In the genomic region with DNA sequence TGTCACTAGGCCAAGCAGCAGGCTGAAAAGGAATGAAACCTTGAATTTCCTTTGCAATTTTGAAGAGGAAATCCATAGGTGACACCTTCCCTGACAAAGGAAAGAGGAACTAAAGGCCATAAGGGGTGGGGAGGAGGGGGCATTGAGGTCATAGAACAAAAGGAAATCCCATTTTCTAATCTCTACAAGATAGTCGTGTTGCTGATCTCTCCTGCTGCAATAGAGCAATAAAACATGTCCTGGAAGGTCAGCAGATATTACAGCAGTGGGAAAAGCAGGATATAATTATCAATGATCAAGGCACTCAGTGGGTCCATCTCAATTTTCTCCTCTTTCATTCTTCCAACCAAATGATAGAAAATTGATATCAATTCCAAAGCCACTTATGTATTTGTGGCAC, we compare ENCODE assay signal across 28 cellular contexts.
"Had no signal": no experiment of that assay in that cellular context is flagged by ENCODE, and none has a peak within 500 bp of the region (broad histone marks: within the 10 kb centered on the region; RNA-seq: fewer than 3 reads in every experiment).

No MANE protein-coding gene starts in this region.

- H3K27ac Mint-ChIP-seq: activated naive CD8-positive, alpha-beta T cell; activated T-helper 2 cell treated with anti-CD3 and anti-CD28 coated beads, Interferon-gamma antibody, Interleukin-2, Interleukin-4, amounts not matched to agents 10 μg/mL and 5 μg/mL and 100 μg/mL, durations not matched to agents 14 hours and 24 hours and 36 hours; memory B cell; stimulated activated naive B cell treated with anti-CD40 and anti-IgM and Interleukin-4, amounts not matched to agents 10 μg/mL and 1 μg/mL and 100 μg/mL, for 72 hours; T-cell; T-helper 2 cell treated with Interferon-gamma antibody and Interleukin-4, amounts not matched to agents 5 μg/mL and 100 μg/mL, for 36 hours; type B pancreatic cell had no signal

- ATAC-seq: activated T-cell treated with anti-CD3 and anti-CD28 coated beads, Interleukin-2, amount 50 U/mL, for 4 hours; gastrocnemius medialis; stimulated activated naive B cell treated with anti-CD40 and anti-IgM and Interleukin-4, amounts not matched to agents 10 μg/mL and 1 μg/mL and 100 μg/mL, for 72 hours; T-cell had no signal

- H3K9me3 Mint-ChIP-seq: activated T-cell treated with anti-CD3 and anti-CD28 coated beads, Interleukin-2, amount 50 U/mL, for 4 hours; activated T-helper 2 cell treated with anti-CD3 and anti-CD28 coated beads, Interferon-gamma antibody, Interleukin-2, Interleukin-4, amounts not matched to agents 10 μg/mL and 5 μg/mL and 100 μg/mL, durations not matched to agents 14 hours and 24 hours and 36 hours; memory B cell; naive B cell; stimulated activated naive B cell treated with anti-CD40 and anti-IgM and Interleukin-4, amounts not matched to agents 10 μg/mL and 1 μg/mL and 100 μg/mL, for 72 hours; T-helper 2 cell treated with Interferon-gamma antibody and Interleukin-4, amounts not matched to agents 5 μg/mL and 100 μg/mL, for 36 hours; type B pancreatic cell had no signal

- DNase-seq: activated CD4-positive, alpha-beta T cell treated with anti-CD3 and anti-CD28 coated beads for 4 hours; activated CD4-positive, alpha-beta T cell treated with anti-CD3 and anti-CD28 coated beads, Interleukin-2, amount 50 U/mL, for 48 hours; activated CD4-positive, CD25-positive, alpha-beta regulatory T cell; activated CD8-positive, alpha-beta memory T cell treated with anti-CD3 and anti-CD28 coated beads, Interleukin-2, amount 50 U/mL, for 48 hours; activated naive CD4-positive, alpha-beta T cell; activated T-cell treated with anti-CD3 and anti-CD28 coated beads, Interleukin-2, amount 50 U/mL, for 4 hours; adrenal gland; brain microvascular endothelial cell; caudate nucleus; effector memory CD4-positive, alpha-beta T cell; esophagus squamous epithelium; gastrocnemius medialis; hypothalamus; naive B cell; retina; sigmoid colon; stimulated activated CD4-positive, alpha-beta T cell treated with anti-CD3 and anti-CD28 coated beads, Interleukin-2, amount 100 ng/mL, for 48 hours; stimulated activated CD8-positive, alpha-beta memory T cell treated with anti-CD3 and anti-CD28 coated beads, Interleukin-4, amount 100 ng/mL, for 48 hours; stimulated activated naive B cell treated with anti-CD40 and anti-IgM and Interleukin-4, amounts not matched to agents 10 μg/mL and 1 μg/mL and 100 μg/mL, for 72 hours; T-cell; testis had no signal

- H3K4me3 Mint-ChIP-seq: activated naive CD8-positive, alpha-beta T cell; activated T-cell treated with anti-CD3 and anti-CD28 coated beads, Interleukin-2, amount 50 U/mL, for 4 hours; memory B cell; naive B cell; stimulated activated naive B cell treated with anti-CD40 and anti-IgM and Interleukin-4, amounts not matched to agents 10 μg/mL and 1 μg/mL and 100 μg/mL, for 72 hours; T-cell; T-helper 2 cell treated with Interferon-gamma antibody and Interleukin-4, amounts not matched to agents 5 μg/mL and 100 μg/mL, for 36 hours; type B pancreatic cell had no signal

- H3K9me3 ChIP-seq: adrenal gland, ascending aorta, esophagus squamous epithelium, gastrocnemius medialis, sigmoid colon, testis had no signal

- H3K4me1 ChIP-seq: ascending aorta, esophagus squamous epithelium, gastrocnemius medialis, sigmoid colon, testis had no signal

- H3K36me3 ChIP-seq: adrenal gland, ascending aorta, brain microvascular endothelial cell, esophagus squamous epithelium, gastrocnemius medialis, sigmoid colon had no signal

- H3K27ac ChIP-seq: adrenal gland, ascending aorta, brain microvascular endothelial cell, esophagus squamous epithelium, gastrocnemius medialis, sigmoid colon, testis had no signal

- H3K4me3 ChIP-seq: adrenal gland, ascending aorta, esophagus squamous epithelium, gastrocnemius medialis, sigmoid colon, testis had no signal

- H3K27me3 ChIP-seq: adrenal gland, ascending aorta, brain microvascular endothelial cell, gastrocnemius medialis, sigmoid colon, testis had no signal

- H3K36me3 Mint-ChIP-seq: activated naive CD8-positive, alpha-beta T cell; memory B cell; naive B cell; stimulated activated naive B cell treated with anti-CD40 and anti-IgM and Interleukin-4, amounts not matched to agents 10 μg/mL and 1 μg/mL and 100 μg/mL, for 72 hours; T-cell; type B pancreatic cell had no signal

- H3K27me3 Mint-ChIP-seq: progenitor cell of endocrine pancreas had no signal

- H3K4me1 Mint-ChIP-seq: memory B cell; naive B cell; stimulated activated naive B cell treated with anti-CD40 and anti-IgM and Interleukin-4, amounts not matched to agents 10 μg/mL and 1 μg/mL and 100 μg/mL, for 72 hours; T-cell had no signal
